2 cellular contexts compared by ENCODE assay signal in genomic region chr1:162942903-162943567, GRCh38.
TF ChIP-seq lines count a peak whose summit lies in the region.

No MANE protein-coding gene starts in this region.

TF ChIP-seq in H1, 55 proteins besides CTCF, POLR2A, EP300 and RAD21:
- TF ChIP-seq CTBP2 (IDR thresholded peaks at IDR 0.05; ENCODE audit: borderline replicate concordance, insufficient read depth, insufficient read length, low read length) (no peak), BCL11A (IDR thresholded peaks at IDR 0.05; ENCODE audit: low read depth in 2 of 2, low read length in 2 of 2) (no peak), KDM4A (IDR thresholded peaks at IDR 0.05; ENCODE audit: low read depth, low read length, severe bottlenecking) (no peak), EGR1 (IDR thresholded peaks at IDR 0.05; ENCODE audit: borderline replicate concordance, low read depth, low read length) (no peak), MAFK (IDR thresholded peaks at IDR 0.05; ENCODE audit: low read depth, low read length) (no peak), SIRT6 (IDR thresholded peaks at IDR 0.05; ENCODE audit: low read length) (no peak), CEBPB (IDR thresholded peaks at IDR 0.05; ENCODE audit: low read depth, low read length) (peak; percentile 46; the same call in 1 of the 2 replicates), CBX8 (IDR thresholded peaks at IDR 0.05; ENCODE audit: borderline replicate concordance, low read depth, low read length) (no peak)

TF ChIP-seq in WTC11, 78 proteins besides CTCF, POLR2A, EP300 and RAD21:
- TF ChIP-seq ARID4B (CRISPR knock-in tag; IDR thresholded peaks at IDR 0.05; ENCODE audit: borderline replicate concordance) (no peak), ZNF532 (CRISPR knock-in tag; IDR thresholded peaks at IDR 0.05; ENCODE audit: borderline replicate concordance) (no peak), ZBTB43 (CRISPR knock-in tag; IDR thresholded peaks at IDR 0.05) (no peak), ZNF317 (CRISPR knock-in tag; IDR thresholded peaks at IDR 0.05; ENCODE audit: borderline replicate concordance, low read depth) (no peak)
